ENCODE assay signal across 1 cellular context in the genomic region with DNA sequence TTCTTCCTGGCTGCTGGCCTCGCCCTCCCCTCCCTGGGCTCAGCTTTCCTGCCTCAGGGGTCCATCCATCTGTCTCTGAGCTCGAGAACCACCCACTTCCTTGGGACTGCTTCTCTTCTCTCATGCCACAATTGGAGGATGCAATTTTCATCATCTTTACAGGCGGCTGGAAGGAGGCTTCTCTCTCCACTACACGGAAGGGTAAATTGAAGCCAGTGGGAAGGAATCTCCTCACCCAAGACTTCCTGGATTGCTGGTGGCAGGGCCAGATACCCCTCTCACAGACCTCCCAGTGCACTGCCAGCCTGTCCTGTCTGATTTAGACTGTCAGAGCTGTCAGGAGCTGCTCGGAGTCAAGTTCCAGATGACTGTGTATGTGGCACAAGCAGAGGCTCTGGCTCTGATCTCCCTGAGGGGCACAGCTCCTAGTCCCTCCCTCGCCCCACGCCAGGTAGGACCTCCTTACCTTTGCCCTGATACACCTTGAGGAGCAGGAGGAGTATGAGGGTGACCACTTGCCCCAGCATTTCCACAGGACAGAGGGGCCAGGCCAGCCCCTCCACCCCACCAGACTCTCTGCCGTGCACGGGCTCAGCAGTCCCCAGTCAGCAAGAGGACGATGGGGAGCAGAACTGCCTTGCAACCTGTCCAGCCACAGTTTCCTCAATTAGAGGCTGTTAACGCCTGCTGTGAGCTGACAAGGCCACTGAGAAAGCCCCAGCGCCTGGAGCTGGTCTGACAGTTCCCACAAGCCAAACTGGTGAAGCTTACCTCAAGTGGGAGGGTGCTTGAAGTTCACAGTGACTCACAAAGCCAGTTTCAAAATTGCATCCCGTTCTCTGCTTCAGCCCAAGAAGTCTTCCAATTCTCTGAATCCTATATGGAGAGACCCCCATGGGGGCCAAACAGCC.
TF ChIP-seq lines count a peak whose summit lies in the region.

A gene with protein sequence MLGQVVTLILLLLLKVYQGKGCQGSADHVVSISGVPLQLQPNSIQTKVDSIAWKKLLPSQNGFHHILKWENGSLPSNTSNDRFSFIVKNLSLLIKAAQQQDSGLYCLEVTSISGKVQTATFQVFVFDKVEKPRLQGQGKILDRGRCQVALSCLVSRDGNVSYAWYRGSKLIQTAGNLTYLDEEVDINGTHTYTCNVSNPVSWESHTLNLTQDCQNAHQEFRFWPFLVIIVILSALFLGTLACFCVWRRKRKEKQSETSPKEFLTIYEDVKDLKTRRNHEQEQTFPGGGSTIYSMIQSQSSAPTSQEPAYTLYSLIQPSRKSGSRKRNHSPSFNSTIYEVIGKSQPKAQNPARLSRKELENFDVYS (minus strand): TSS at position 737 of the 911 bp plus-strand sequence. CDS start 210 bp downstream, at position 527.

TF ChIP-seq in GM12878, 131 proteins besides CTCF, POLR2A, EP300 and RAD21 (continued from another document and continues in another):
- TF ChIP-seq, protein P1, sequence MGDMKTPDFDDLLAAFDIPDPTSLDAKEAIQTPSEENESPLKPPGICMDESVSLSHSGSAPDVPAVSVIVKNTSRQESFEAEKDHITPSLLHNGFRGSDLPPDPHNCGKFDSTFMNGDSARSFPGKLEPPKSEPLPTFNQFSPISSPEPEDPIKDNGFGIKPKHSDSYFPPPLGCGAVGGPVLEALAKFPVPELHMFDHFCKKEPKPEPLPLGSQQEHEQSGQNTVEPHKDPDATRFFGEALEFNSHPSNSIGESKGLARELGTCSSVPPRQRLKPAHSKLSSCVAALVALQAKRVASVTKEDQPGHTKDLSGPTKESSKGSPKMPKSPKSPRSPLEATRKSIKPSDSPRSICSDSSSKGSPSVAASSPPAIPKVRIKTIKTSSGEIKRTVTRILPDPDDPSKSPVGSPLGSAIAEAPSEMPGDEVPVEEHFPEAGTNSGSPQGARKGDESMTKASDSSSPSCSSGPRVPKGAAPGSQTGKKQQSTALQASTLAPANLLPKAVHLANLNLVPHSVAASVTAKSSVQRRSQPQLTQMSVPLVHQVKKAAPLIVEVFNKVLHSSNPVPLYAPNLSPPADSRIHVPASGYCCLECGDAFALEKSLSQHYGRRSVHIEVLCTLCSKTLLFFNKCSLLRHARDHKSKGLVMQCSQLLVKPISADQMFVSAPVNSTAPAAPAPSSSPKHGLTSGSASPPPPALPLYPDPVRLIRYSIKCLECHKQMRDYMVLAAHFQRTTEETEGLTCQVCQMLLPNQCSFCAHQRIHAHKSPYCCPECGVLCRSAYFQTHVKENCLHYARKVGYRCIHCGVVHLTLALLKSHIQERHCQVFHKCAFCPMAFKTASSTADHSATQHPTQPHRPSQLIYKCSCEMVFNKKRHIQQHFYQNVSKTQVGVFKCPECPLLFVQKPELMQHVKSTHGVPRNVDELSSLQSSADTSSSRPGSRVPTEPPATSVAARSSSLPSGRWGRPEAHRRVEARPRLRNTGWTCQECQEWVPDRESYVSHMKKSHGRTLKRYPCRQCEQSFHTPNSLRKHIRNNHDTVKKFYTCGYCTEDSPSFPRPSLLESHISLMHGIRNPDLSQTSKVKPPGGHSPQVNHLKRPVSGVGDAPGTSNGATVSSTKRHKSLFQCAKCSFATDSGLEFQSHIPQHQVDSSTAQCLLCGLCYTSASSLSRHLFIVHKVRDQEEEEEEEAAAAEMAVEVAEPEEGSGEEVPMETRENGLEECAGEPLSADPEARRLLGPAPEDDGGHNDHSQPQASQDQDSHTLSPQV (IDR thresholded peaks at IDR 0.05), result no peak
- no peak for TF ChIP-seq PAX8 (IDR thresholded peaks at IDR 0.05)
- peak; percentile 42; the same call in 1 of the 2 replicates for TF ChIP-seq CHD2 (IDR thresholded peaks at IDR 0.05; ENCODE audit: borderline replicate concordance, low read depth, low read length)
- TF ChIP-seq POLR2AphosphoS5 (IDR thresholded peaks at IDR 0.05; ENCODE audit: low read length), result 0 out of 2 replicates have a peak, but pooled peaks have one; percentile 50
- TF ChIP-seq KLF5 (IDR thresholded peaks at IDR 0.05; ENCODE audit: partially characterized antibody), result no peak
- TF ChIP-seq, protein P2, sequence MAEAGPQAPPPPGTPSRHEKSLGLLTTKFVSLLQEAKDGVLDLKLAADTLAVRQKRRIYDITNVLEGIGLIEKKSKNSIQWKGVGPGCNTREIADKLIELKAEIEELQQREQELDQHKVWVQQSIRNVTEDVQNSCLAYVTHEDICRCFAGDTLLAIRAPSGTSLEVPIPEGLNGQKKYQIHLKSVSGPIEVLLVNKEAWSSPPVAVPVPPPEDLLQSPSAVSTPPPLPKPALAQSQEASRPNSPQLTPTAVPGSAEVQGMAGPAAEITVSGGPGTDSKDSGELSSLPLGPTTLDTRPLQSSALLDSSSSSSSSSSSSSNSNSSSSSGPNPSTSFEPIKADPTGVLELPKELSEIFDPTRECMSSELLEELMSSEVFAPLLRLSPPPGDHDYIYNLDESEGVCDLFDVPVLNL (IDR thresholded peaks at IDR 0.05; ENCODE audit: low read depth, low read length), result no peak
- TF ChIP-seq, protein P3, sequence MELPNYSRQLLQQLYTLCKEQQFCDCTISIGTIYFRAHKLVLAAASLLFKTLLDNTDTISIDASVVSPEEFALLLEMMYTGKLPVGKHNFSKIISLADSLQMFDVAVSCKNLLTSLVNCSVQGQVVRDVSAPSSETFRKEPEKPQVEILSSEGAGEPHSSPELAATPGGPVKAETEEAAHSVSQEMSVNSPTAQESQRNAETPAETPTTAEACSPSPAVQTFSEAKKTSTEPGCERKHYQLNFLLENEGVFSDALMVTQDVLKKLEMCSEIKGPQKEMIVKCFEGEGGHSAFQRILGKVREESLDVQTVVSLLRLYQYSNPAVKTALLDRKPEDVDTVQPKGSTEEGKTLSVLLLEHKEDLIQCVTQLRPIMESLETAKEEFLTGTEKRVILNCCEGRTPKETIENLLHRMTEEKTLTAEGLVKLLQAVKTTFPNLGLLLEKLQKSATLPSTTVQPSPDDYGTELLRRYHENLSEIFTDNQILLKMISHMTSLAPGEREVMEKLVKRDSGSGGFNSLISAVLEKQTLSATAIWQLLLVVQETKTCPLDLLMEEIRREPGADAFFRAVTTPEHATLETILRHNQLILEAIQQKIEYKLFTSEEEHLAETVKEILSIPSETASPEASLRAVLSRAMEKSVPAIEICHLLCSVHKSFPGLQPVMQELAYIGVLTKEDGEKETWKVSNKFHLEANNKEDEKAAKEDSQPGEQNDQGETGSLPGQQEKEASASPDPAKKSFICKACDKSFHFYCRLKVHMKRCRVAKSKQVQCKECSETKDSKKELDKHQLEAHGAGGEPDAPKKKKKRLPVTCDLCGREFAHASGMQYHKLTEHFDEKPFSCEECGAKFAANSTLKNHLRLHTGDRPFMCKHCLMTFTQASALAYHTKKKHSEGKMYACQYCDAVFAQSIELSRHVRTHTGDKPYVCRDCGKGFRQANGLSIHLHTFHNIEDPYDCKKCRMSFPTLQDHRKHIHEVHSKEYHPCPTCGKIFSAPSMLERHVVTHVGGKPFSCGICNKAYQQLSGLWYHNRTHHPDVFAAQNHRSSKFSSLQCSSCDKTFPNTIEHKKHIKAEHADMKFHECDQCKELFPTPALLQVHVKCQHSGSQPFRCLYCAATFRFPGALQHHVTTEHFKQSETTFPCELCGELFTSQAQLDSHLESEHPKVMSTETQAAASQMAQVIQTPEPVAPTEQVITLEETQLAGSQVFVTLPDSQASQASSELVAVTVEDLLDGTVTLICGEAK (IDR thresholded peaks at IDR 0.05; ENCODE audit: borderline replicate concordance), result no peak
- TF ChIP-seq SP1 (IDR thresholded peaks at IDR 0.05; ENCODE audit: low read depth, low read length), result no peak
- TF ChIP-seq CREM (IDR thresholded peaks at IDR 0.05; ENCODE audit: low read depth), result no peak
- TF ChIP-seq, protein P4, sequence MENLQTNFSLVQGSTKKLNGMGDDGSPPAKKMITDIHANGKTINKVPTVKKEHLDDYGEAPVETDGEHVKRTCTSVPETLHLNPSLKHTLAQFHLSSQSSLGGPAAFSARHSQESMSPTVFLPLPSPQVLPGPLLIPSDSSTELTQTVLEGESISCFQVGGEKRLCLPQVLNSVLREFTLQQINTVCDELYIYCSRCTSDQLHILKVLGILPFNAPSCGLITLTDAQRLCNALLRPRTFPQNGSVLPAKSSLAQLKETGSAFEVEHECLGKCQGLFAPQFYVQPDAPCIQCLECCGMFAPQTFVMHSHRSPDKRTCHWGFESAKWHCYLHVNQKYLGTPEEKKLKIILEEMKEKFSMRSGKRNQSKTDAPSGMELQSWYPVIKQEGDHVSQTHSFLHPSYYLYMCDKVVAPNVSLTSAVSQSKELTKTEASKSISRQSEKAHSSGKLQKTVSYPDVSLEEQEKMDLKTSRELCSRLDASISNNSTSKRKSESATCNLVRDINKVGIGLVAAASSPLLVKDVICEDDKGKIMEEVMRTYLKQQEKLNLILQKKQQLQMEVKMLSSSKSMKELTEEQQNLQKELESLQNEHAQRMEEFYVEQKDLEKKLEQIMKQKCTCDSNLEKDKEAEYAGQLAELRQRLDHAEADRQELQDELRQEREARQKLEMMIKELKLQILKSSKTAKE (IDR thresholded peaks at IDR 0.05; ENCODE audit: low read depth, poor library complexity, severe bottlenecking), result no peak
- TF ChIP-seq, protein P5, sequence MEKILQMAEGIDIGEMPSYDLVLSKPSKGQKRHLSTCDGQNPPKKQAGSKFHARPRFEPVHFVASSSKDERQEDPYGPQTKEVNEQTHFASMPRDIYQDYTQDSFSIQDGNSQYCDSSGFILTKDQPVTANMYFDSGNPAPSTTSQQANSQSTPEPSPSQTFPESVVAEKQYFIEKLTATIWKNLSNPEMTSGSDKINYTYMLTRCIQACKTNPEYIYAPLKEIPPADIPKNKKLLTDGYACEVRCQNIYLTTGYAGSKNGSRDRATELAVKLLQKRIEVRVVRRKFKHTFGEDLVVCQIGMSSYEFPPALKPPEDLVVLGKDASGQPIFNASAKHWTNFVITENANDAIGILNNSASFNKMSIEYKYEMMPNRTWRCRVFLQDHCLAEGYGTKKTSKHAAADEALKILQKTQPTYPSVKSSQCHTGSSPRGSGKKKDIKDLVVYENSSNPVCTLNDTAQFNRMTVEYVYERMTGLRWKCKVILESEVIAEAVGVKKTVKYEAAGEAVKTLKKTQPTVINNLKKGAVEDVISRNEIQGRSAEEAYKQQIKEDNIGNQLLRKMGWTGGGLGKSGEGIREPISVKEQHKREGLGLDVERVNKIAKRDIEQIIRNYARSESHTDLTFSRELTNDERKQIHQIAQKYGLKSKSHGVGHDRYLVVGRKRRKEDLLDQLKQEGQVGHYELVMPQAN (conservative IDR thresholded peaks at IDR 0.05), result no peak
- 0 out of 2 replicates have a peak, but pooled peaks have one; percentile 16 for TF ChIP-seq ZNF207 (IDR thresholded peaks at IDR 0.05; ENCODE audit: borderline replicate concordance)
- peak; percentile 72; the same call in 1 of the 2 replicates for TF ChIP-seq NBN (IDR thresholded peaks at IDR 0.05)
- peak; percentile 56; the same call in 1 of the 2 replicates for TF ChIP-seq MXI1 (IDR thresholded peaks at IDR 0.05; ENCODE audit: low read depth, low read length)
- TF ChIP-seq MTA2 (IDR thresholded peaks at IDR 0.05; ENCODE audit: low read depth), result peak; percentile 78
- no peak for TF ChIP-seq NR2C1 (IDR thresholded peaks at IDR 0.05)
- no peak for TF ChIP-seq ZNF217 (IDR thresholded peaks at IDR 0.05)
- TF ChIP-seq NFIC (IDR thresholded peaks at IDR 0.05; ENCODE audit: low read depth, low read length), result no peak
- no peak for TF ChIP-seq ETV6 (conservative IDR thresholded peaks at IDR 0.05 in 1 of 2, IDR thresholded peaks at IDR 0.05 in 1 of 2; ENCODE audit: borderline replicate concordance in 1 of 2, low read depth in 1 of 2)
- TF ChIP-seq, protein P6, sequence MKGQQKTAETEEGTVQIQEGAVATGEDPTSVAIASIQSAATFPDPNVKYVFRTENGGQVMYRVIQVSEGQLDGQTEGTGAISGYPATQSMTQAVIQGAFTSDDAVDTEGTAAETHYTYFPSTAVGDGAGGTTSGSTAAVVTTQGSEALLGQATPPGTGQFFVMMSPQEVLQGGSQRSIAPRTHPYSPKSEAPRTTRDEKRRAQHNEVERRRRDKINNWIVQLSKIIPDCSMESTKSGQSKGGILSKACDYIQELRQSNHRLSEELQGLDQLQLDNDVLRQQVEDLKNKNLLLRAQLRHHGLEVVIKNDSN (IDR thresholded peaks at IDR 0.05; ENCODE audit: borderline replicate concordance, extremely low read length, insufficient read depth, low read depth, low read length), result no peak
- peak; percentile 48 to 75; a peak in 3 of 4 replicates for TF ChIP-seq BHLHE40 (IDR thresholded peaks at IDR 0.05; ENCODE audit: borderline replicate concordance in 1 of 2, low read depth in 2 of 2, low read length in 1 of 2)
- TF ChIP-seq TARDBP (IDR thresholded peaks at IDR 0.05; ENCODE audit: borderline replicate concordance), result no peak
- peak; percentile 51; the same call in 1 of the 2 replicates for TF ChIP-seq ATF7 (IDR thresholded peaks at IDR 0.05; ENCODE audit: low read depth)
- TF ChIP-seq RELA (IDR thresholded peaks at IDR 0.05; ENCODE audit: borderline replicate concordance, partially characterized antibody), result peak; percentile 74
- TF ChIP-seq, protein P7, sequence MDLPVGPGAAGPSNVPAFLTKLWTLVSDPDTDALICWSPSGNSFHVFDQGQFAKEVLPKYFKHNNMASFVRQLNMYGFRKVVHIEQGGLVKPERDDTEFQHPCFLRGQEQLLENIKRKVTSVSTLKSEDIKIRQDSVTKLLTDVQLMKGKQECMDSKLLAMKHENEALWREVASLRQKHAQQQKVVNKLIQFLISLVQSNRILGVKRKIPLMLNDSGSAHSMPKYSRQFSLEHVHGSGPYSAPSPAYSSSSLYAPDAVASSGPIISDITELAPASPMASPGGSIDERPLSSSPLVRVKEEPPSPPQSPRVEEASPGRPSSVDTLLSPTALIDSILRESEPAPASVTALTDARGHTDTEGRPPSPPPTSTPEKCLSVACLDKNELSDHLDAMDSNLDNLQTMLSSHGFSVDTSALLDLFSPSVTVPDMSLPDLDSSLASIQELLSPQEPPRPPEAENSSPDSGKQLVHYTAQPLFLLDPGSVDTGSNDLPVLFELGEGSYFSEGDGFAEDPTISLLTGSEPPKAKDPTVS (IDR thresholded peaks at IDR 0.05; ENCODE audit: low read depth, low read length), result no peak
- no peak for TF ChIP-seq BACH1 (IDR thresholded peaks at IDR 0.05; ENCODE audit: borderline replicate concordance)
- TF ChIP-seq CBFB (IDR thresholded peaks at IDR 0.05; ENCODE audit: low read depth), result no peak
- TF ChIP-seq, protein P8, sequence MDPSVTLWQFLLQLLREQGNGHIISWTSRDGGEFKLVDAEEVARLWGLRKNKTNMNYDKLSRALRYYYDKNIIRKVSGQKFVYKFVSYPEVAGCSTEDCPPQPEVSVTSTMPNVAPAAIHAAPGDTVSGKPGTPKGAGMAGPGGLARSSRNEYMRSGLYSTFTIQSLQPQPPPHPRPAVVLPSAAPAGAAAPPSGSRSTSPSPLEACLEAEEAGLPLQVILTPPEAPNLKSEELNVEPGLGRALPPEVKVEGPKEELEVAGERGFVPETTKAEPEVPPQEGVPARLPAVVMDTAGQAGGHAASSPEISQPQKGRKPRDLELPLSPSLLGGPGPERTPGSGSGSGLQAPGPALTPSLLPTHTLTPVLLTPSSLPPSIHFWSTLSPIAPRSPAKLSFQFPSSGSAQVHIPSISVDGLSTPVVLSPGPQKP (IDR thresholded peaks at IDR 0.05; ENCODE audit: low read depth, low read length), result no peak
- no peak for TF ChIP-seq HDAC6 (IDR thresholded peaks at IDR 0.05; ENCODE audit: unreplicated experiment)
- no peak for TF ChIP-seq CHD4 (IDR thresholded peaks at IDR 0.05)
- TF ChIP-seq TCF7 (IDR thresholded peaks at IDR 0.05; ENCODE audit: borderline replicate concordance), result no peak
- TF ChIP-seq NR2F1 (conservative IDR thresholded peaks at IDR 0.05), result 0 out of 2 replicates have a peak, but pooled peaks have one; percentile 17
